9 cellular contexts compared by ENCODE assay signal in genomic region chr3:10941972-10942371, GRCh38. TPM values are rescaled to one million over a fixed set of nuclear protein-coding genes. Genes with fewer than 3 reads are reported as not detected.
DNase-seq lines count a peak whose midpoint lies in the region; ATAC-seq and TF ChIP-seq lines count a peak whose summit lies in the region.
"Had no signal": no experiment of that assay in that cellular context is flagged by ENCODE, and none has a peak within 500 bp of the region (broad histone marks: within the 10 kb centered on the region; RNA-seq: fewer than 3 reads in every experiment).

No MANE protein-coding gene starts in this region.

- no peaks in the 10 kb centered on the region for H3K4me1 Mint-ChIP-seq in endothelial cell (ENCODE audit: unreplicated experiment)

- TF ChIP-seq CTCF in GM12864 (IDR thresholded peaks at IDR 0.05; ENCODE audit: low read depth, low read length, missing control alignments) (peak; percentile 88), NB4 (IDR thresholded peaks at IDR 0.05; ENCODE audit: low read depth, low read length) (peak; percentile 84), endothelial cell (IDR thresholded peaks at IDR 0.05; ENCODE audit: unreplicated experiment) (peak; percentile 84), retinal pigment epithelial cell (conservative IDR thresholded peaks at IDR 0.05; ENCODE audit: low read depth, low read length) (peak; percentile 87)

- no peak overlapping the region for H3K4me3 Mint-ChIP-seq in endothelial cell (ENCODE audit: unreplicated experiment)

- DNase-seq in GM12864 (ENCODE audit: low read depth) = no peak
- peak; percentile 43 for DNase-seq in NB4 (ENCODE audit: low read depth)
- peak; percentile 37 for DNase-seq in endothelial cell (ENCODE audit: low spot score)
- DNase-seq in retinal pigment epithelial cell (ENCODE audit: low read depth) = no peak
- DNase-seq: stimulated activated naive CD4-positive, alpha-beta T cell treated with Interleukin-2 at 50 U/mL for 16 hours had no signal

- H3K27me3 Mint-ChIP-seq in endothelial cell (ENCODE audit: unreplicated experiment) = peaks cover 7% of the 10 kb centered on the region

- TF ChIP-seq POLR2A in NB4 (IDR thresholded peaks at IDR 0.05; ENCODE audit: extremely low read depth, insufficient read length) (no peak), GM18505 (IDR thresholded peaks at IDR 0.05; ENCODE audit: borderline replicate concordance, extremely low read depth, insufficient read depth, insufficient read length) (no peak)

- no peaks in the 10 kb centered on the region for H3K36me3 Mint-ChIP-seq in endothelial cell (ENCODE audit: low read depth, unreplicated experiment)

- ATAC-seq in GM21825 (IDR thresholded peaks at IDR 0.05; ENCODE audit: unreplicated experiment) (no peak), HG03469 (IDR thresholded peaks at IDR 0.05; ENCODE audit: unreplicated experiment) (no peak), GM18505 (IDR thresholded peaks at IDR 0.05; ENCODE audit: unreplicated experiment) (no peak), GM19463 (IDR thresholded peaks at IDR 0.05; ENCODE audit: unreplicated experiment) (no peak)

- H3K4me3 ChIP-seq in GM12864 (ENCODE audit: low read depth, low read length) (no peak overlapping the region), NB4 (ENCODE audit: low read depth, low read length) (no peak overlapping the region), retinal pigment epithelial cell (ENCODE audit: low read length) (no peak overlapping the region)

- no peaks in the 10 kb centered on the region for H3K9me3 Mint-ChIP-seq in endothelial cell (ENCODE audit: unreplicated experiment)

- H3K27ac Mint-ChIP-seq in endothelial cell (ENCODE audit: unreplicated experiment) = no peak overlapping the region

RNA-seq across cellular contexts. Expression of gene SLC6A1, which starts 50.6 kb away (rescaled TPM):
- 7.5 TPM for total RNA-seq in endothelial cell (ENCODE audit: unreplicated experiment)

Comparison
In these comparisons a context has a peak if more than half of its experiments do, and no peak if none do; other contexts are left out.
1. DNase-seq: peak in NB4 (single experiment) and endothelial cell (single experiment); none in GM12864 (single experiment) and retinal pigment epithelial cell (single experiment).
2. Peak in every context shown above with its lines, with median percentiles within 50 percentile points of each other: CTCF ChIP-seq.